ENCODE assay signal across 9 cellular contexts in genomic region chr9:76905661-76905983, GRCh38. TPM values are rescaled to one million over a fixed set of nuclear protein-coding genes. Genes with fewer than 3 reads are reported as not detected.
A peak's percentile ranks its signal among the peaks of the same experiment; 100 is the strongest.
DNase-seq lines count a peak whose midpoint lies in the region; ATAC-seq, FAIRE-seq and TF ChIP-seq lines count a peak whose summit lies in the region.
"Had no signal": no experiment of that assay in that cellular context is flagged by ENCODE, and none has a peak within 500 bp of the region (broad histone marks: within the 10 kb centered on the region; RNA-seq: fewer than 3 reads in every experiment).

No MANE protein-coding gene starts in this region.

- H3K27ac ChIP-seq in A549 (no peak overlapping the region), neural cell (ENCODE audit: low read length) (no peak overlapping the region)

- no peak overlapping the region for H2AFZ ChIP-seq in neural cell (ENCODE audit: low read depth, low read length)

- no peak for TF ChIP-seq EP300 in A549 (IDR thresholded peaks at IDR 0.05)
- TF ChIP-seq EP300 in neural cell (conservative IDR thresholded peaks at IDR 0.05; ENCODE audit: poor library complexity, severe bottlenecking) = no peak

- POLR2A ChIA-PET in A549 (lab: Yijun Ruan, JAX) = no interaction called here

- no peaks in the 10 kb centered on the region for H3K9me3 ChIP-seq in A549
- H3K9me3 ChIP-seq in neural cell (ENCODE audit: low read length) = no peaks in the 10 kb centered on the region

- TF ChIP-seq RAD21 in A549 (conservative IDR thresholded peaks at IDR 0.05 in 1 of 2, IDR thresholded peaks at IDR 0.05 in 1 of 2) = no peak
- TF ChIP-seq RAD21 in neural cell (conservative IDR thresholded peaks at IDR 0.05) = no peak

- no peaks in the 10 kb centered on the region for H3K9me2 ChIP-seq in neural cell (ENCODE audit: insufficient read depth, low read length)

- CTCF ChIA-PET in A549 (lab: Yijun Ruan, JAX) = interaction anchor here (1.7 kb wide), 1 partner anchor 27 kb away, joined by 3 read pairs; no protein-coding TSS in a partner anchor

- H4K20me1 ChIP-seq in neural cell (ENCODE audit: insufficient read depth) = no peaks in the 10 kb centered on the region

- no peaks in the 10 kb centered on the region; the same call in 2 of the 3 replicates for H3K4me1 ChIP-seq in A549

- H3K4me2 ChIP-seq in A549 = peak overlapping the region; percentile 97
- peak overlapping the region; percentile 72 for H3K4me2 ChIP-seq in neural cell (ENCODE audit: low read length)

- H3K79me2 ChIP-seq in neural cell (replicated peaks; ENCODE audit: insufficient read depth, low read length) = no peaks in the 10 kb centered on the region

- TF ChIP-seq CTCF in A549 (IDR thresholded peaks at IDR 0.05) (no peak), epithelial cell of esophagus (IDR thresholded peaks at IDR 0.05; ENCODE audit: insufficient read depth, low read depth, low read length, missing control alignments) (no peak), neural cell (IDR thresholded peaks at IDR 0.05; ENCODE audit: poor library complexity, severe bottlenecking) (no peak)

- peak overlapping the region; percentile 43 for H3K9ac ChIP-seq in neural cell (ENCODE audit: low read length)

- no peak for TF ChIP-seq POLR2A in A549 (IDR thresholded peaks at IDR 0.05; ENCODE audit: low read length)

- DNase-seq in A549 (ENCODE audit: low read depth in 1 of 2, low spot score in 1 of 2) (no peak), NCI-H345 treated with DMSO at 0.1 percent for 48 hours (lab: John Stamatoyannopoulos, UW; ENCODE audit: unreplicated experiment) (peak; percentile 44), epithelial cell of esophagus (ENCODE audit: low read depth) (peak; percentile 8), ecto neural progenitor cell (ENCODE audit: low spot score) (no peak)
- no peak for DNase-seq in stimulated activated naive CD4-positive, alpha-beta T cell treated with Interleukin-2 at 50 U/mL for 16 hours (lab: John Stamatoyannopoulos, UW)
- no peak for DNase-seq in NK-92 treated with Interleukin-12 subunit alpha and Interleukin-12 subunit beta, amount 100 ng/mL, for 24 hours (lab: John Stamatoyannopoulos, UW)
- DNase-seq: activated CD4-positive, alpha-beta T cell treated with anti-CD3 and anti-CD28 coated beads, Interleukin-2, amount 50 U/mL, for 1 hour had no signal

- no peak for FAIRE-seq in A549 (lab: Jason Lieb, UNC)

- H3K36me3 ChIP-seq in neural cell (ENCODE audit: insufficient read depth, low read length) = no peaks in the 10 kb centered on the region

- ATAC-seq in A549 (no peak), HG03196 (IDR thresholded peaks at IDR 0.05; ENCODE audit: unreplicated experiment) (no peak)

- no peaks in the 10 kb centered on the region for H3F3A ChIP-seq in neural cell (ENCODE audit: insufficient read depth, low read length, poor library complexity, severe bottlenecking)

- peak overlapping the region; percentile 43 for H3K4me3 ChIP-seq in A549
- H3K4me3 ChIP-seq in epithelial cell of esophagus (ENCODE audit: low read length) = peak overlapping the region; percentile 5
- peak overlapping the region; percentile 70 for H3K4me3 ChIP-seq in neural cell (ENCODE audit: low read length)

- H3K27me3 ChIP-seq in neural cell (ENCODE audit: insufficient read depth, low read depth, low read length) = peaks cover 44% of the 10 kb centered on the region

- 14% methylated on average over 13 of the region's 13 CpGs for WGBS in A549 (ENCODE audit: missing lambda C conversion rate)

TF ChIP-seq in A549, 52 proteins besides CTCF, POLR2A, EP300 and RAD21:
- TF ChIP-seq MYC (IDR thresholded peaks at IDR 0.05; ENCODE audit: borderline replicate concordance, low read length) (no peak), JUN (IDR thresholded peaks at IDR 0.05) (no peak)
TF ChIP-seq in A549: peak in this region for 0.

TF ChIP-seq in neural cell, 6 proteins besides CTCF, POLR2A, EP300 and RAD21:
- TF ChIP-seq SMC3 (conservative IDR thresholded peaks at IDR 0.05; ENCODE audit: poor library complexity) = no peak

RNA-seq across cellular contexts. Expression of gene PRUNE2, which starts 0.3 kb away (rescaled TPM):
- 0.04 and 0.15 TPM in 2 replicates for polyA plus RNA-seq in A549 (2011; rRNA removed)
- polyA plus RNA-seq in A549 (2012; cell fraction: cytosol; rRNA removed) = not detected in 2 replicates
- not detected in 2 replicates for polyA plus RNA-seq in A549 (2012; cell fraction: nucleus; rRNA removed)
- polyA plus RNA-seq in A549 (2017; fragmentation: RNase III; extraction: RNeasy Plus Mini Kit Qiagen cat#74134 plus additional on column Dnase treatment) = 0.04 TPM in 1 of 3 replicates, not detected in the others
- 0.05 and 0.29 TPM in 2 replicates for polyA minus RNA-seq in A549 (2011; rRNA and poly(A)+ RNA removed)
- polyA plus RNA-seq in neural cell = 9.7 TPM in 2 replicates
- polyA minus RNA-seq in neural cell = 10.5 and 22.6 TPM in 2 replicates

Comparison
In these comparisons a context has a peak if more than half of its experiments do, and no peak if none do; other contexts are left out.
1. DNase-seq: peak in NCI-H345 treated with DMSO at 0.1 percent for 48 hours (single experiment) and epithelial cell of esophagus (single experiment); none in A549 (0 of 2), stimulated activated naive CD4-positive, alpha-beta T cell treated with Interleukin-2 at 50 U/mL for 16 hours (single experiment), NK-92 treated with Interleukin-12 subunit alpha and Interleukin-12 subunit beta, amount 100 ng/mL, for 24 hours (single experiment) and ecto neural progenitor cell (single experiment).
2. H3K4me3 ChIP-seq: peak in every context shown above with its lines; median percentile 70 in neural cell; 43 in A549; 5 in epithelial cell of esophagus.